ENCODE assay signal across 8 cellular contexts in genomic region chr2:8678731-8679566, GRCh38. TPM values are rescaled to one million over a fixed set of nuclear protein-coding genes. Genes with fewer than 3 reads are reported as not detected.
A peak's percentile ranks its signal among the peaks of the same experiment; 100 is the strongest.
DNase-seq lines count a peak whose midpoint lies in the region; ATAC-seq, FAIRE-seq and TF ChIP-seq lines count a peak whose summit lies in the region.

No MANE protein-coding gene starts in this region.

- H3K36me3 Mint-ChIP-seq in progenitor cell of endocrine pancreas (ENCODE audit: insufficient read depth): peaks cover 24% of the 10 kb centered on the region

- FAIRE-seq in GM12891 (lab: Jason Lieb, UNC): peak; percentile 86

- peak; percentile 66 for ATAC-seq in HG02852 (IDR thresholded peaks at IDR 0.05; ENCODE audit: unreplicated experiment)

- intact Hi-C loops in left ventricle myocardium inferior (cut with micrococcal nuclease): no loop called here

- H3K4me1 Mint-ChIP-seq in progenitor cell of endocrine pancreas (ENCODE audit: low read depth): peaks cover 28% of the 10 kb centered on the region

- H3K36me3 ChIP-seq in left ventricle myocardium inferior: no peaks in the 10 kb centered on the region
- H3K36me3 ChIP-seq in urinary bladder (ENCODE audit: insufficient read depth): no peaks in the 10 kb centered on the region

- H3K27me3 ChIP-seq in left ventricle myocardium inferior (ENCODE audit: low read depth): no peaks in the 10 kb centered on the region

- TF ChIP-seq CTCF in left ventricle myocardium inferior (IDR thresholded peaks at IDR 0.05; ENCODE audit: borderline replicate concordance) (peak; percentile 21), progenitor cell of endocrine pancreas (IDR thresholded peaks at IDR 0.05; ENCODE audit: unreplicated experiment) (peak; percentile 18)

- peak overlapping the region; percentile 77 for H3K4me3 Mint-ChIP-seq in progenitor cell of endocrine pancreas (ENCODE audit: low read depth)

- peak overlapping the region; percentile 99 for H3K27ac Mint-ChIP-seq in progenitor cell of endocrine pancreas

- H3K27me3 Mint-ChIP-seq in progenitor cell of endocrine pancreas: no peaks in the 10 kb centered on the region

- H3K4me1 ChIP-seq in left ventricle myocardium inferior (peaks cover 73% of the 10 kb centered on the region), urinary bladder (ENCODE audit: insufficient read depth) (no peaks in the 10 kb centered on the region)

- no peak for TF ChIP-seq POLR2A in GM12891 (IDR thresholded peaks at IDR 0.05; ENCODE audit: low read depth, low read length)

- H3K4me3 ChIP-seq in left ventricle myocardium inferior (peak overlapping the region; percentile 81), urinary bladder (ENCODE audit: low read depth, low read length) (peak overlapping the region; percentile 61)

- H3K9me3 ChIP-seq in left ventricle myocardium inferior (replicated peaks): peaks cover 16% of the 10 kb centered on the region

- WGBS in urinary bladder: under 1% methylated on average over 91 of the region's 91 CpGs

- H3K27ac ChIP-seq in left ventricle myocardium inferior (replicated peaks) (peak overlapping the region; percentile 100), urinary bladder (ENCODE audit: low read depth) (peak overlapping the region; percentile 99)

- DNase-seq in GM12891 (ENCODE audit: insufficient read length, low spot score) (peak; percentile 87), NCI-H146 (lab: John Stamatoyannopoulos, UW) (peak; percentile 100), T follicular helper cell (ENCODE audit: low read depth) (peak; percentile 69), amniotic epithelial cell (ENCODE audit: low read depth) (peak; percentile 95), left ventricle myocardium inferior (peak; percentile 96), progenitor cell of endocrine pancreas (ENCODE audit: low spot score, unreplicated experiment) (peak; percentile 88)

- H3K9me3 Mint-ChIP-seq in progenitor cell of endocrine pancreas (ENCODE audit: low read depth): peaks cover 8% of the 10 kb centered on the region

TF ChIP-seq in GM12891, 5 proteins besides CTCF, POLR2A, EP300 and RAD21:
- peak; percentile 60 for TF ChIP-seq PAX5 (IDR thresholded peaks at IDR 0.05; ENCODE audit: insufficient read depth, low read length, severe bottlenecking)
- TF ChIP-seq POU2F2 (IDR thresholded peaks at IDR 0.05; ENCODE audit: low read depth, low read length): no peak

RNA-seq across cellular contexts. Expression of gene ID2, which starts 2.9 kb away (rescaled TPM):
- polyA plus RNA-seq in GM12891 (2012; ENCODE audit: low read depth, missing spikeins): 22.0 TPM
- 32.2 TPM for total RNA-seq in left ventricle myocardium inferior
- 292 and 304 TPM in 2 replicates for total RNA-seq in progenitor cell of endocrine pancreas
- total RNA-seq in urinary bladder: 238 TPM
- 191 TPM for polyA plus RNA-seq in urinary bladder

Comparison
In these comparisons a context has a peak if more than half of its experiments do, and no peak if none do; other contexts are left out.
1. Peak in every context shown above with its lines: DNase-seq, ATAC-seq, H3K4me3 ChIP-seq and H3K27ac ChIP-seq.